In genomic region chr1:65921461-65921860, GRCh38 we compare ENCODE assay signal across 24 cellular contexts.
"Had no signal": no experiment of that assay in that cellular context is flagged by ENCODE, and none has a peak within 500 bp of the region (broad histone marks: within the 10 kb centered on the region; RNA-seq: fewer than 3 reads in every experiment).

No MANE protein-coding gene starts in this region.

- H3K36me3 Mint-ChIP-seq: activated CD4-positive, alpha-beta memory T cell treated with anti-CD3 and anti-CD28 coated beads for 36 hours; activated naive CD8-positive, alpha-beta T cell had no signal

- H3K36me3 ChIP-seq: brain microvascular endothelial cell, cardiac muscle cell had no signal

- ATAC-seq: activated T-helper 17 cell treated with anti-CD3 and anti-CD28 coated beads, Interleukin-2, amount 50 U/mL, for 72 hours; T-helper 17 cell had no signal

- H3K4me3 Mint-ChIP-seq: activated CD4-positive, alpha-beta memory T cell treated with anti-CD3 and anti-CD28 coated beads for 36 hours; activated CD4-positive, alpha-beta T cell treated with anti-CD3 and anti-CD28 coated beads, Interleukin-2, amount 10 ng/mL, durations not matched to agents 7 days and 5 days; activated naive CD4-positive, alpha-beta T cell treated with anti-CD3 and anti-CD28 coated beads for 36 hours; activated naive CD8-positive, alpha-beta T cell; activated T-helper 17 cell treated with anti-CD3 and anti-CD28 coated beads, Interleukin-2, amount 50 U/mL, for 72 hours; T-helper 17 cell had no signal

- H3K9me3 Mint-ChIP-seq: activated CD4-positive, alpha-beta memory T cell treated with anti-CD3 and anti-CD28 coated beads for 36 hours; activated CD4-positive, alpha-beta T cell treated with anti-CD3 and anti-CD28 coated beads, Interleukin-2, amount 10 ng/mL, durations not matched to agents 7 days and 5 days; activated naive CD4-positive, alpha-beta T cell treated with anti-CD3 and anti-CD28 coated beads for 36 hours; activated T-helper 17 cell treated with anti-CD3 and anti-CD28 coated beads, Interleukin-2, amount 50 U/mL, for 72 hours had no signal

- H3K27me3 Mint-ChIP-seq: activated CD4-positive, alpha-beta memory T cell treated with anti-CD3 and anti-CD28 coated beads for 36 hours; activated CD4-positive, alpha-beta T cell treated with anti-CD3 and anti-CD28 coated beads, Interleukin-2, amount 10 ng/mL, durations not matched to agents 7 days and 5 days; activated naive CD8-positive, alpha-beta T cell had no signal

- H3K27ac Mint-ChIP-seq: activated CD4-positive, alpha-beta memory T cell treated with anti-CD3 and anti-CD28 coated beads for 36 hours; activated CD4-positive, alpha-beta T cell treated with anti-CD3 and anti-CD28 coated beads, Interleukin-2, amount 10 ng/mL, durations not matched to agents 7 days and 5 days; activated naive CD4-positive, alpha-beta T cell treated with anti-CD3 and anti-CD28 coated beads for 36 hours; activated naive CD8-positive, alpha-beta T cell; activated T-helper 17 cell treated with anti-CD3 and anti-CD28 coated beads, Interleukin-2, amount 50 U/mL, for 72 hours; T-helper 17 cell had no signal

- H3K27me3 ChIP-seq: brain microvascular endothelial cell, cardiac muscle cell had no signal

- DNase-seq: activated CD4-positive, alpha-beta memory T cell treated with anti-CD3 and anti-CD28 coated beads for 36 hours; activated CD4-positive, alpha-beta T cell treated with anti-CD3 and anti-CD28 coated beads, Interleukin-2, amount 10 ng/mL, durations not matched to agents 7 days and 5 days; activated CD4-positive, CD25-positive, alpha-beta regulatory T cell; activated CD8-positive, alpha-beta memory T cell treated with anti-CD3 and anti-CD28 coated beads for 24 hours; activated gamma-delta T cell; activated naive CD4-positive, alpha-beta T cell treated with anti-CD3 and anti-CD28 coated beads for 36 hours; activated T-cell treated with anti-CD3 and anti-CD28 coated beads, Interleukin-2, amount 50 U/mL, for 48 hours; amygdala; brain microvascular endothelial cell; MM.1S; NCI-H1105; NCI-H1436; NCI-H1694 treated with DMSO at 0.1 percent for 48 hours; NCI-H2029 treated with DMSO at 0.1 percent for 48 hours; NCI-H345; NCI-H524; PC-9; SIG-M5; T-helper 17 cell; T-helper 9 cell had no signal

- H3K27ac ChIP-seq: brain microvascular endothelial cell, cardiac muscle cell, KMS-11, PC-9 had no signal

- H3K4me1 Mint-ChIP-seq: activated CD4-positive, alpha-beta T cell treated with anti-CD3 and anti-CD28 coated beads, Interleukin-2, amount 10 ng/mL, durations not matched to agents 7 days and 5 days; activated T-helper 17 cell treated with anti-CD3 and anti-CD28 coated beads, Interleukin-2, amount 50 U/mL, for 72 hours; T-helper 17 cell had no signal

- H3K4me3 ChIP-seq: cardiac muscle cell, PC-9 had no signal
